In genomic region chr3:112481342-112481870, GRCh38 we compare ENCODE assay signal across 18 cellular contexts. TPM values are rescaled to one million over a fixed set of nuclear protein-coding genes. Genes with fewer than 3 reads are reported as not detected.
DNase-seq lines count a peak whose midpoint lies in the region; ATAC-seq and TF ChIP-seq lines count a peak whose summit lies in the region.
"Had no signal": no experiment of that assay in that cellular context is flagged by ENCODE, and none has a peak within 500 bp of the region (broad histone marks: within the 10 kb centered on the region; RNA-seq: fewer than 3 reads in every experiment).

No MANE protein-coding gene starts in this region.

- H3K36me3 ChIP-seq in CD4-positive, alpha-beta memory T cell (ENCODE audit: insufficient read depth, low read length), result peaks cover 3% of the 10 kb centered on the region
- H3K36me3 ChIP-seq in HAP-1 (replicated peaks), result no peaks in the 10 kb centered on the region
- peaks cover 0 to 10% (median 0%) of the 10 kb centered on the region in 3 experiments for H3K36me3 ChIP-seq in naive thymus-derived CD4-positive, alpha-beta T cell (ENCODE audit: control insufficient read depth in 2 of 3, insufficient read depth in 3 of 3, low read length in 3 of 3)
- H3K36me3 ChIP-seq: BE2C had no signal

- no peaks in the 10 kb centered on the region for H3K27me3 Mint-ChIP-seq in CD4-positive, alpha-beta memory T cell
- no peaks in the 10 kb centered on the region for H3K27me3 Mint-ChIP-seq in activated T-helper 17 cell treated with anti-CD3 and anti-CD28 coated beads, Interleukin-2, amount 50 U/mL, for 72 hours
- H3K27me3 Mint-ChIP-seq in naive thymus-derived CD4-positive, alpha-beta T cell, result no peaks in the 10 kb centered on the region
- H3K27me3 Mint-ChIP-seq in activated CD8-positive, alpha-beta T cell treated with anti-CD3 and anti-CD28 coated beads for 36 hours, result no peaks in the 10 kb centered on the region

- no peak for TF ChIP-seq CTCF in activated CD8-positive, alpha-beta T cell treated with anti-CD3 and anti-CD28 coated beads for 36 hours (IDR thresholded peaks at IDR 0.05)

- H3K27me3 ChIP-seq in CD4-positive, alpha-beta memory T cell (ENCODE audit: insufficient read depth, low read length), result no peaks in the 10 kb centered on the region
- H3K27me3 ChIP-seq in HAP-1 (ENCODE audit: low read depth), result no peaks in the 10 kb centered on the region
- no peaks in the 10 kb centered on the region for H3K27me3 ChIP-seq in naive thymus-derived CD4-positive, alpha-beta T cell (ENCODE audit: control insufficient read depth in 2 of 2, insufficient read depth in 2 of 2, low read length in 2 of 2)
- H3K27me3 ChIP-seq: BE2C had no signal

- peaks cover 36 to 62% (median 51%) of the 10 kb centered on the region in 4 donors for H3K4me1 Mint-ChIP-seq in CD4-positive, alpha-beta memory T cell
- peaks cover 41% of the 10 kb centered on the region for H3K4me1 Mint-ChIP-seq in activated T-helper 17 cell treated with anti-CD3 and anti-CD28 coated beads, Interleukin-2, amount 50 U/mL, for 72 hours
- peaks cover 38 to 94% (median 67%) of the 10 kb centered on the region in 7 donors for H3K4me1 Mint-ChIP-seq in naive thymus-derived CD4-positive, alpha-beta T cell
- H3K4me1 Mint-ChIP-seq in activated CD8-positive, alpha-beta T cell treated with anti-CD3 and anti-CD28 coated beads for 36 hours (ENCODE audit: low read depth), result peaks cover 45% of the 10 kb centered on the region

- peak overlapping the region in 5 of 8 donors; percentile 6 to 55 (median 40) for H3K4me3 Mint-ChIP-seq in CD4-positive, alpha-beta memory T cell
- H3K4me3 Mint-ChIP-seq in activated T-helper 17 cell treated with anti-CD3 and anti-CD28 coated beads, Interleukin-2, amount 50 U/mL, for 72 hours, result peak overlapping the region; percentile 65
- H3K4me3 Mint-ChIP-seq in naive thymus-derived CD4-positive, alpha-beta T cell, result peak overlapping the region in 8 of 10 donors; percentile 8 to 81 (median 52)
- H3K4me3 Mint-ChIP-seq in activated CD8-positive, alpha-beta T cell treated with anti-CD3 and anti-CD28 coated beads for 36 hours, result no peak overlapping the region

- in situ Hi-C loops in HAP-1 (cut with MboI; ENCODE audit: low sequenced_read_pairs), result no loop called here

- intact Hi-C loops in CD4-positive, alpha-beta memory T cell (cut with micrococcal nuclease), result no loop called here
- intact Hi-C loops in naive thymus-derived CD4-positive, alpha-beta T cell (cut with micrococcal nuclease), result no loop called here
- intact Hi-C loops in activated CD8-positive, alpha-beta T cell treated with anti-CD3 and anti-CD28 coated beads for 36 hours (cut with micrococcal nuclease), result no loop called here

- POLR2A ChIA-PET in CD4-positive, alpha-beta memory T cell (lab: Charles Lee; ENCODE audit: partially characterized antibody), result interaction anchor here (1.4 kb wide), 1 partner anchor 17 kb away, joined by 6 read pairs; the partner anchor contains the start of gene BTLA
- POLR2A ChIA-PET in naive thymus-derived CD4-positive, alpha-beta T cell (lab: Charles Lee), result interaction anchor here (0.7 kb wide), 1 partner anchor 13 kb away, joined by 3 read pairs; no protein-coding TSS in a partner anchor
- POLR2A ChIA-PET in activated CD8-positive, alpha-beta T cell treated with anti-CD3 and anti-CD28 coated beads for 36 hours (lab: Charles Lee), result interaction anchor here (1.0 kb wide), 1 partner anchor 33 kb away, joined by 3 read pairs; no protein-coding TSS in a partner anchor

- ATAC-seq in activated T-helper 17 cell treated with anti-CD3 and anti-CD28 coated beads, Interleukin-2, amount 50 U/mL, for 72 hours (replicated peaks), result no peak
- no peak for ATAC-seq in naive thymus-derived CD4-positive, alpha-beta T cell
- ATAC-seq in activated CD8-positive, alpha-beta T cell treated with anti-CD3 and anti-CD28 coated beads for 36 hours, result no peak
- ATAC-seq in GM21447 (IDR thresholded peaks at IDR 0.05; ENCODE audit: unreplicated experiment), result no peak
- ATAC-seq: Panc1, Right ventricle myocardium inferior had no signal

- no peak for DNase-seq in CD4-positive, alpha-beta memory T cell
- DNase-seq in HAP-1 (ENCODE audit: low spot score in 2 of 2), result peak; percentile 79 to 98
- no peak for DNase-seq in naive thymus-derived CD4-positive, alpha-beta T cell
- DNase-seq in T1000 (lab: John Stamatoyannopoulos, UW), result no peak
- DNase-seq in activated CD8-positive, alpha-beta T cell treated with anti-CD3 and anti-CD28 coated beads for 36 hours, result no peak
- DNase-seq: ACHN, BE2C, DMS 273 treated with DMSO at 0.1 percent for 48 hours, NCI-H1105 treated with DMSO at 0.1 percent for 48 hours, NCI-H187 treated with DMSO at 0.1 percent for 48 hours, NCI-H446, NCI-H748 treated with DMSO at 0.1 percent for 48 hours had no signal

- peak overlapping the region in 3 of 7 donors; percentile 42 to 73 (median 64) for H3K27ac Mint-ChIP-seq in CD4-positive, alpha-beta memory T cell
- peak overlapping the region; percentile 55 for H3K27ac Mint-ChIP-seq in activated T-helper 17 cell treated with anti-CD3 and anti-CD28 coated beads, Interleukin-2, amount 50 U/mL, for 72 hours
- peak overlapping the region in 7 of 9 donors; percentile 21 to 87 (median 65) for H3K27ac Mint-ChIP-seq in naive thymus-derived CD4-positive, alpha-beta T cell
- no peak overlapping the region for H3K27ac Mint-ChIP-seq in activated CD8-positive, alpha-beta T cell treated with anti-CD3 and anti-CD28 coated beads for 36 hours

- H3K4me1 ChIP-seq in CD4-positive, alpha-beta memory T cell (ENCODE audit: insufficient read depth, low read length), result peaks cover 44% of the 10 kb centered on the region
- H3K4me1 ChIP-seq in HAP-1, result peaks cover 19% of the 10 kb centered on the region
- peaks cover 25 to 27% of the 10 kb centered on the region in 2 donors for H3K4me1 ChIP-seq in naive thymus-derived CD4-positive, alpha-beta T cell (ENCODE audit: control insufficient read depth in 2 of 2, insufficient read depth in 2 of 2, low read length in 2 of 2)
- H3K4me1 ChIP-seq: BE2C had no signal

- no peak overlapping the region for H3K27ac ChIP-seq in CD4-positive, alpha-beta memory T cell (ENCODE audit: low read depth, low read length)
- no peak overlapping the region for H3K27ac ChIP-seq in naive thymus-derived CD4-positive, alpha-beta T cell (ENCODE audit: low read depth, low read length)
- H3K27ac ChIP-seq: SK-N-MC had no signal

- H3K9me3 Mint-ChIP-seq in CD4-positive, alpha-beta memory T cell, result no peaks in the 10 kb centered on the region
- H3K9me3 Mint-ChIP-seq in activated T-helper 17 cell treated with anti-CD3 and anti-CD28 coated beads, Interleukin-2, amount 50 U/mL, for 72 hours, result no peaks in the 10 kb centered on the region
- peaks cover 0 to 7% (median 0%) of the 10 kb centered on the region in 11 donors for H3K9me3 Mint-ChIP-seq in naive thymus-derived CD4-positive, alpha-beta T cell
- peaks cover 2% of the 10 kb centered on the region for H3K9me3 Mint-ChIP-seq in activated CD8-positive, alpha-beta T cell treated with anti-CD3 and anti-CD28 coated beads for 36 hours

- H3K9me3 ChIP-seq in CD4-positive, alpha-beta memory T cell (ENCODE audit: control insufficient read depth in 1 of 2, low read length in 2 of 2), result no peaks in the 10 kb centered on the region
- no peaks in the 10 kb centered on the region for H3K9me3 ChIP-seq in HAP-1
- H3K9me3 ChIP-seq in naive thymus-derived CD4-positive, alpha-beta T cell (ENCODE audit: control insufficient read depth in 2 of 3, low read length in 3 of 3), result no peaks in the 10 kb centered on the region
- H3K9me3 ChIP-seq: BE2C had no signal

- peaks cover 33 to 45% of the 10 kb centered on the region in 2 donors for H3K36me3 Mint-ChIP-seq in CD4-positive, alpha-beta memory T cell
- peaks cover 31% of the 10 kb centered on the region for H3K36me3 Mint-ChIP-seq in activated T-helper 17 cell treated with anti-CD3 and anti-CD28 coated beads, Interleukin-2, amount 50 U/mL, for 72 hours (ENCODE audit: low read depth)
- peaks cover 10 to 61% (median 53%) of the 10 kb centered on the region in 5 donors for H3K36me3 Mint-ChIP-seq in naive thymus-derived CD4-positive, alpha-beta T cell
- peaks cover 52% of the 10 kb centered on the region for H3K36me3 Mint-ChIP-seq in activated CD8-positive, alpha-beta T cell treated with anti-CD3 and anti-CD28 coated beads for 36 hours (ENCODE audit: low read depth)

- CTCF ChIA-PET in CD4-positive, alpha-beta memory T cell (lab: Charles Lee; ENCODE audit: partially characterized antibody), result no interaction called here
- CTCF ChIA-PET in naive thymus-derived CD4-positive, alpha-beta T cell (lab: Charles Lee), result interaction anchor here (0.6 kb wide), 1 partner anchor 346 kb away, joined by 3 read pairs; no protein-coding TSS in a partner anchor
- CTCF ChIA-PET in activated CD8-positive, alpha-beta T cell treated with anti-CD3 and anti-CD28 coated beads for 36 hours (lab: Charles Lee), result no interaction called here

- H3K4me3 ChIP-seq in CD4-positive, alpha-beta memory T cell (ENCODE audit: low read length in 2 of 2), result no peak overlapping the region
- H3K4me3 ChIP-seq in HAP-1, result no peak overlapping the region
- H3K4me3 ChIP-seq in naive thymus-derived CD4-positive, alpha-beta T cell (ENCODE audit: low read length), result no peak overlapping the region
- H3K4me3 ChIP-seq: SK-N-MC had no signal

RNA-seq across cellular contexts. Expression of gene BTLA, which starts 17.9 kb away (rescaled TPM):
- 10 to 100 TPM; 22.9 to 24.9 TPM for total RNA-seq in CD4-positive, alpha-beta memory T cell
- 10 to 100 TPM; 17.5 to 18.6 TPM for polyA plus RNA-seq in CD4-positive, alpha-beta memory T cell
- 10 to 100 TPM; 10.4 to 14.2 TPM for total RNA-seq in activated T-helper 17 cell treated with anti-CD3 and anti-CD28 coated beads, Interleukin-2, amount 50 U/mL, for 72 hours
- total RNA-seq in naive thymus-derived CD4-positive, alpha-beta T cell, result 10 to 100 TPM; 15.6 to 29.5 (median 26.1) TPM
- polyA plus RNA-seq in naive thymus-derived CD4-positive, alpha-beta T cell, result 10 to 100 TPM; 13.3 to 18.5 TPM
- total RNA-seq in activated CD8-positive, alpha-beta T cell treated with anti-CD3 and anti-CD28 coated beads for 36 hours, result 10 to 100 TPM; 12.8 to 13.2 TPM
- total RNA-seq: Daoy had no signal

Comparison
In these comparisons a context has a peak if more than half of its experiments do, and no peak if none do; other contexts are left out.
1. DNase-seq: peak in HAP-1 (2 of 2); none in CD4-positive, alpha-beta memory T cell (0 of 5), naive thymus-derived CD4-positive, alpha-beta T cell (0 of 9), T1000 (single experiment) and activated CD8-positive, alpha-beta T cell treated with anti-CD3 and anti-CD28 coated beads for 36 hours (single experiment).